Comparison of ENCODE assay signal across 8 cellular contexts in genomic region chr2:169141713-169142352, GRCh38.
DNase-seq lines count a peak whose midpoint lies in the region; ATAC-seq and TF ChIP-seq lines count a peak whose summit lies in the region.

No MANE protein-coding gene starts in this region.

- peak; percentile 69 for ATAC-seq in GM21786 (IDR thresholded peaks at IDR 0.05; ENCODE audit: unreplicated experiment)
- ATAC-seq in left colon, result peak; percentile 74
- ATAC-seq in GM18517 (IDR thresholded peaks at IDR 0.05; ENCODE audit: unreplicated experiment), result no peak

- no peak overlapping the region for H3K4me3 ChIP-seq in WI38 (ENCODE audit: low read depth, low read length)
- H3K4me3 ChIP-seq in cardiac fibroblast (replicated peaks in 1 of 2; ENCODE audit: low read depth in 2 of 2, low read length in 2 of 2), result no peak overlapping the region

- DNase-seq in DMS53 treated with DMSO at 0.1 percent for 48 hours (lab: John Stamatoyannopoulos, UW; ENCODE audit: unreplicated experiment), result peak; percentile 60
- peak; percentile 19 for DNase-seq in NCI-H1105 treated with DMSO at 0.1 percent for 48 hours (lab: John Stamatoyannopoulos, UW)
- peak; percentile 77 to 78 for DNase-seq in cardiac fibroblast (ENCODE audit: low read depth in 2 of 2)
- peak in 1 of 2 donors; percentile 68 for DNase-seq in left colon
- peak; percentile 33 to 41 (median 35) for DNase-seq in stimulated activated CD4-positive, alpha-beta T cell treated with anti-CD3 and anti-CD28 coated beads, TNF-alpha, amount 100 ng/mL, for 24 hours (ENCODE audit: low read depth in 3 of 3)

- TF ChIP-seq CTCF in WI38 (IDR thresholded peaks at IDR 0.05; ENCODE audit: low read depth, low read length), result peak; percentile 74
- peak; percentile 91 for TF ChIP-seq CTCF in cardiac fibroblast (IDR thresholded peaks at IDR 0.05; ENCODE audit: low read depth, low read length)

- intact Hi-C loops in left colon (cut with DNase I, micrococcal nuclease), result loop anchor here in 1 of 2 donors (5.0 kb wide), 2 partner anchors 35 to 180 kb away; no protein-coding TSS in a partner anchor
